ENCODE assay signal across 31 cellular contexts in the genomic region with DNA sequence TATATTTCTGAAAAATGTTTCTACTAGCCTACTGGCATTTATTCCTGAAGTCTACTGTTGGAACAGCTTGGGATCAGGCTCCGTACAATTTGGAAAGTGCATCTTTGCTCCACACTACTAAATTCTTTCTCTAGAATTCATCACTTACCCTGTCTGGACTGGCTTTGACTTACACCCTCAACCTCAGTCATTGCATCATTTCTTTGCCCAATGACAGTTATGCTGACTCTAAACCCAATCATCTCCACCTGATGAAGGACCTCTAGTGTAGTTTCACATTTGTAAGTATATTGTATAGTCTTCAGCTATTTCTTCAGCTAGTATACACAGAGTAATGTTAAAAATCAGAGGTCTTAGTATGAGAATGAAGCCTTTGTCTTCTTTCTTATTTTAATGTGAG.
"Had no signal": no experiment of that assay in that cellular context is flagged by ENCODE, and none has a peak within 500 bp of the region (broad histone marks: within the 10 kb centered on the region; RNA-seq: fewer than 3 reads in every experiment).

No MANE protein-coding gene starts in this region.

- H3K4me1 Mint-ChIP-seq: activated CD4-positive, alpha-beta T cell treated with anti-CD3 and anti-CD28 coated beads, Interleukin-2, amount 10 ng/mL, durations not matched to agents 24 days and 14 days; activated naive CD8-positive, alpha-beta T cell treated with anti-CD3 and anti-CD28 coated beads, Interleukin-2, amount 50 U/mL, for 24 hours; central memory CD8-positive, alpha-beta T cell had no signal

- H3K36me3 Mint-ChIP-seq: activated naive CD8-positive, alpha-beta T cell; brain had no signal

- H3K27ac Mint-ChIP-seq: activated CD4-positive, alpha-beta T cell treated with anti-CD3 and anti-CD28 coated beads, Interleukin-2, amount 10 ng/mL, durations not matched to agents 24 days and 14 days; activated CD8-positive, alpha-beta T cell treated with anti-CD3 and anti-CD28 coated beads for 36 hours; activated naive CD4-positive, alpha-beta T cell treated with anti-CD3 and anti-CD28 coated beads for 36 hours; activated naive CD8-positive, alpha-beta T cell; activated naive CD8-positive, alpha-beta T cell treated with anti-CD3 and anti-CD28 coated beads, Interleukin-2, amount 50 U/mL, for 24 hours; activated T-cell treated with anti-CD3 and anti-CD28 coated beads, Interleukin-2, amount 50 U/mL, for 72 hours; activated T-helper 2 cell treated with anti-CD3 and anti-CD28 coated beads, Interferon-gamma antibody, Interleukin-2, Interleukin-4, amounts not matched to agents 10 μg/mL and 5 μg/mL and 100 μg/mL, durations not matched to agents 14 hours and 24 hours and 36 hours; brain had no signal

- H3K27ac ChIP-seq: cardiac muscle cell had no signal

- H3K27me3 Mint-ChIP-seq: activated CD4-positive, alpha-beta T cell treated with anti-CD3 and anti-CD28 coated beads, Interleukin-2, amount 10 ng/mL, durations not matched to agents 24 days and 14 days; activated CD8-positive, alpha-beta T cell treated with anti-CD3 and anti-CD28 coated beads for 36 hours; activated naive CD8-positive, alpha-beta T cell; activated naive CD8-positive, alpha-beta T cell treated with anti-CD3 and anti-CD28 coated beads, Interleukin-2, amount 50 U/mL, for 24 hours; central memory CD8-positive, alpha-beta T cell had no signal

- DNase-seq: activated CD4-positive, alpha-beta T cell treated with anti-CD3 and anti-CD28 coated beads, Interleukin-2, amount 10 ng/mL, durations not matched to agents 24 days and 14 days; activated CD4-positive, alpha-beta T cell treated with anti-CD3 and anti-CD28 coated beads, Interleukin-2, amount 50 U/mL, for 4 hours; activated CD8-positive, alpha-beta T cell treated with anti-CD3 and anti-CD28 coated beads for 36 hours; activated gamma-delta T cell treated with Interleukin-2 at 50 U/mL for 16 hours; activated naive CD4-positive, alpha-beta T cell treated with anti-CD3 and anti-CD28 coated beads for 36 hours; activated naive CD8-positive, alpha-beta T cell treated with anti-CD3 and anti-CD28 coated beads, Interleukin-2, amount 50 U/mL, for 24 hours; activated T-cell treated with anti-CD3 and anti-CD28 coated beads, Interleukin-2, amount 50 U/mL, for 1 hour; activated T-cell treated with anti-CD3 and anti-CD28 coated beads, Interleukin-2, amount 50 U/mL, for 72 hours; anterior cingulate cortex; Karpas-422; NCI-H1048; NCI-H1105 treated with DMSO at 0.1 percent for 48 hours; NCI-H1436; NCI-H1694; NCI-H1930; NCI-H2081 treated with DMSO at 0.1 percent for 48 hours; NCI-H226; NCI-H446 treated with DMSO at 0.1 percent for 48 hours; NCI-H526; NCI-H748 treated with DMSO at 0.1 percent for 48 hours; Right ventricle myocardium superior; SW 1271; T-helper 1 cell; T-helper 2 cell; T-helper 9 cell had no signal

- H3K9me3 Mint-ChIP-seq: activated CD4-positive, alpha-beta T cell treated with anti-CD3 and anti-CD28 coated beads, Interleukin-2, amount 10 ng/mL, durations not matched to agents 24 days and 14 days; activated naive CD4-positive, alpha-beta T cell treated with anti-CD3 and anti-CD28 coated beads for 36 hours had no signal

- ATAC-seq: activated CD8-positive, alpha-beta T cell treated with anti-CD3 and anti-CD28 coated beads for 36 hours; activated naive CD8-positive, alpha-beta T cell treated with anti-CD3 and anti-CD28 coated beads, Interleukin-2, amount 50 U/mL, for 24 hours; activated T-cell treated with anti-CD3 and anti-CD28 coated beads, Interleukin-2, amount 50 U/mL, for 72 hours; K562 had no signal

- H3K4me3 Mint-ChIP-seq: activated CD4-positive, alpha-beta T cell treated with anti-CD3 and anti-CD28 coated beads, Interleukin-2, amount 10 ng/mL, durations not matched to agents 24 days and 14 days; activated CD8-positive, alpha-beta T cell treated with anti-CD3 and anti-CD28 coated beads for 36 hours; activated naive CD4-positive, alpha-beta T cell treated with anti-CD3 and anti-CD28 coated beads for 36 hours; activated naive CD8-positive, alpha-beta T cell; activated naive CD8-positive, alpha-beta T cell treated with anti-CD3 and anti-CD28 coated beads, Interleukin-2, amount 50 U/mL, for 24 hours; activated T-cell treated with anti-CD3 and anti-CD28 coated beads, Interleukin-2, amount 50 U/mL, for 72 hours; brain; central memory CD8-positive, alpha-beta T cell had no signal

- H3K4me3 ChIP-seq: cardiac muscle cell, K562 had no signal
